In genomic region chr5:133957591-133957990, GRCh38 we compare ENCODE assay signal across 10 cellular contexts. TPM values are rescaled to one million over a fixed set of nuclear protein-coding genes. Genes with fewer than 3 reads are reported as not detected.
DNase-seq lines count a peak whose midpoint lies in the region; ATAC-seq and TF ChIP-seq lines count a peak whose summit lies in the region.
"Had no signal": no experiment of that assay in that cellular context is flagged by ENCODE, and none has a peak within 500 bp of the region (broad histone marks: within the 10 kb centered on the region; RNA-seq: fewer than 3 reads in every experiment).

No MANE protein-coding gene starts in this region.

- no peaks in the 10 kb centered on the region for H3K9me2 ChIP-seq in Karpas-422 (replicated peaks; ENCODE audit: insufficient read depth, low read length)

- no peak overlapping the region for H3K4me2 ChIP-seq in Karpas-422 (ENCODE audit: low read depth, low read length, poor library complexity, severe bottlenecking)

- no peak for TF ChIP-seq CTCF in stomach (IDR thresholded peaks at IDR 0.05)

- intact Hi-C loops in Right ventricle myocardium inferior (cut with DNase I), result no loop called here
- intact Hi-C loops in stomach (cut with DNase I; ENCODE audit: low total_unique reads), result no loop called here

- no peaks in the 10 kb centered on the region for H3K9me3 Mint-ChIP-seq in activated T-cell treated with anti-CD3 and anti-CD28 coated beads, Interleukin-2, amount 50 U/mL, for 72 hours
- no peaks in the 10 kb centered on the region for H3K9me3 Mint-ChIP-seq in activated T-cell treated with anti-CD3 and anti-CD28 coated beads, Interleukin-2, amount 50 U/mL, for 4 hours
- no peaks in the 10 kb centered on the region for H3K9me3 Mint-ChIP-seq in stimulated activated memory B cell treated with anti-CD40 and anti-IgM and Interleukin-4, amounts not matched to agents 10 μg/mL and 1 μg/mL and 100 μg/mL, for 72 hours

- H3K4me3 ChIP-seq in Karpas-422 (ENCODE audit: low read length) (no peak overlapping the region), stomach (no peak overlapping the region)
- H3K4me3 ChIP-seq: tibial nerve had no signal

- 0 out of 2 replicates have a peak overlapping the region, but pooled peaks have one; percentile 13 for H3K27ac ChIP-seq in Karpas-422 (ENCODE audit: low read length)
- no peak overlapping the region for H3K27ac ChIP-seq in stomach
- H3K27ac ChIP-seq: tibial nerve had no signal

- H3K36me3 ChIP-seq in Karpas-422 (ENCODE audit: insufficient read depth, low read length) (peaks cover 24% of the 10 kb centered on the region; the same call in 1 of the 2 replicates), stomach (peaks cover 14 to 62% (median 58%) of the 10 kb centered on the region in 4 donors)

- TF ChIP-seq POLR2A in stomach (IDR thresholded peaks at IDR 0.05), result no peak

- ATAC-seq in activated T-cell treated with anti-CD3 and anti-CD28 coated beads, Interleukin-2, amount 50 U/mL, for 72 hours (replicated peaks in 1 of 2), result no peak
- no peak for ATAC-seq in activated T-cell treated with anti-CD3 and anti-CD28 coated beads, Interleukin-2, amount 50 U/mL, for 4 hours
- ATAC-seq in GM21737 (IDR thresholded peaks at IDR 0.05; ENCODE audit: unreplicated experiment) (peak; percentile 68), Right ventricle myocardium inferior (no peak)
- peak; percentile 85 for ATAC-seq in stimulated activated memory B cell treated with anti-CD40 and anti-IgM and Interleukin-4, amounts not matched to agents 10 μg/mL and 1 μg/mL and 100 μg/mL, for 72 hours

- H3K27ac Mint-ChIP-seq in activated T-cell treated with anti-CD3 and anti-CD28 coated beads, Interleukin-2, amount 50 U/mL, for 72 hours, result peak overlapping the region; percentile 92
- H3K27ac Mint-ChIP-seq in stimulated activated memory B cell treated with anti-CD40 and anti-IgM and Interleukin-4, amounts not matched to agents 10 μg/mL and 1 μg/mL and 100 μg/mL, for 72 hours, result peak overlapping the region; percentile 73

- H3K27me3 ChIP-seq in Karpas-422 (ENCODE audit: low read length), result no peaks in the 10 kb centered on the region
- H3K27me3 ChIP-seq in stomach, result no peaks in the 10 kb centered on the region
- H3K27me3 ChIP-seq: tibial nerve had no signal

- H3K4me1 ChIP-seq in Karpas-422 (ENCODE audit: low read length) (peaks cover 23% of the 10 kb centered on the region), stomach (peaks cover 0 to 25% (median 8%) of the 10 kb centered on the region in 4 donors)

- H3K27me3 Mint-ChIP-seq in activated T-cell treated with anti-CD3 and anti-CD28 coated beads, Interleukin-2, amount 50 U/mL, for 72 hours (ENCODE audit: low read depth), result no peaks in the 10 kb centered on the region
- no peaks in the 10 kb centered on the region for H3K27me3 Mint-ChIP-seq in activated T-cell treated with anti-CD3 and anti-CD28 coated beads, Interleukin-2, amount 50 U/mL, for 4 hours (ENCODE audit: low read depth)
- H3K27me3 Mint-ChIP-seq in stimulated activated memory B cell treated with anti-CD40 and anti-IgM and Interleukin-4, amounts not matched to agents 10 μg/mL and 1 μg/mL and 100 μg/mL, for 72 hours, result no peaks in the 10 kb centered on the region

- no peak overlapping the region for H2AFZ ChIP-seq in Karpas-422 (ENCODE audit: low read length)

- H4K20me1 ChIP-seq in Karpas-422 (ENCODE audit: insufficient read depth, low read depth, low read length), result no peaks in the 10 kb centered on the region

- H3K36me3 Mint-ChIP-seq in activated T-cell treated with anti-CD3 and anti-CD28 coated beads, Interleukin-2, amount 50 U/mL, for 72 hours (ENCODE audit: insufficient read depth in 2 of 2), result peaks cover 4 to 12% of the 10 kb centered on the region in 2 donors
- H3K36me3 Mint-ChIP-seq in activated T-cell treated with anti-CD3 and anti-CD28 coated beads, Interleukin-2, amount 50 U/mL, for 4 hours (ENCODE audit: insufficient read depth), result peaks cover 20% of the 10 kb centered on the region
- H3K36me3 Mint-ChIP-seq in stimulated activated memory B cell treated with anti-CD40 and anti-IgM and Interleukin-4, amounts not matched to agents 10 μg/mL and 1 μg/mL and 100 μg/mL, for 72 hours, result peaks cover 33% of the 10 kb centered on the region

- H3K4me1 Mint-ChIP-seq in activated T-cell treated with anti-CD3 and anti-CD28 coated beads, Interleukin-2, amount 50 U/mL, for 72 hours (ENCODE audit: low read depth), result peaks cover 37% of the 10 kb centered on the region
- H3K4me1 Mint-ChIP-seq in activated T-cell treated with anti-CD3 and anti-CD28 coated beads, Interleukin-2, amount 50 U/mL, for 4 hours (ENCODE audit: low read depth), result peaks cover 25% of the 10 kb centered on the region
- H3K4me1 Mint-ChIP-seq in stimulated activated memory B cell treated with anti-CD40 and anti-IgM and Interleukin-4, amounts not matched to agents 10 μg/mL and 1 μg/mL and 100 μg/mL, for 72 hours, result peaks cover 33% of the 10 kb centered on the region

- peaks cover 26% of the 10 kb centered on the region for H3K79me2 ChIP-seq in Karpas-422 (ENCODE audit: low read length)

- DNase-seq in activated T-cell treated with anti-CD3 and anti-CD28 coated beads, Interleukin-2, amount 50 U/mL, for 72 hours, result no peak
- no peak for DNase-seq in activated T-cell treated with anti-CD3 and anti-CD28 coated beads, Interleukin-2, amount 50 U/mL, for 4 hours
- no peak for DNase-seq in Karpas-422
- no peak for DNase-seq in Right ventricle myocardium inferior (ENCODE audit: missing footprints)
- DNase-seq in stomach, result no peak
- DNase-seq in COLO829 (ENCODE audit: low spot score), result no peak
- DNase-seq: amniotic stem cell had no signal

- H3K9me3 ChIP-seq in Karpas-422 (ENCODE audit: low read length) (no peaks in the 10 kb centered on the region), stomach (no peaks in the 10 kb centered on the region)
- H3K9me3 ChIP-seq: tibial nerve had no signal

- 63 to 81% (median 76%) methylated on average over 1 of the region's 1 CpG for WGBS in stomach, 5 donors

- no peak overlapping the region for H3K9ac ChIP-seq in Karpas-422 (ENCODE audit: low read length)

- H3K4me3 Mint-ChIP-seq in activated T-cell treated with anti-CD3 and anti-CD28 coated beads, Interleukin-2, amount 50 U/mL, for 72 hours, result peak overlapping the region in 1 of 2 donors; percentile 62
- H3K4me3 Mint-ChIP-seq in activated T-cell treated with anti-CD3 and anti-CD28 coated beads, Interleukin-2, amount 50 U/mL, for 4 hours, result no peak overlapping the region
- H3K4me3 Mint-ChIP-seq in stimulated activated memory B cell treated with anti-CD40 and anti-IgM and Interleukin-4, amounts not matched to agents 10 μg/mL and 1 μg/mL and 100 μg/mL, for 72 hours, result no peak overlapping the region

- TF ChIP-seq EP300 in stomach (IDR thresholded peaks at IDR 0.05), result no peak

RNA-seq across cellular contexts. Expression of gene C5orf15, which starts 10.8 kb away (rescaled TPM):
- 10 to 100 TPM; 21.8 to 22.8 TPM for total RNA-seq in activated T-cell treated with anti-CD3 and anti-CD28 coated beads, Interleukin-2, amount 50 U/mL, for 72 hours
- total RNA-seq in activated T-cell treated with anti-CD3 and anti-CD28 coated beads, Interleukin-2, amount 50 U/mL, for 4 hours, result 10 to 100 TPM; 26.0 to 31.2 (median 28.6) TPM
- 20.5 and 57.4 TPM in 2 replicates for total RNA-seq in Karpas-422 (2014; rRNA removed; shearing (Covaris generic); ENCODE audit: low replicate concordance)
- 34.1 TPM for total RNA-seq in Right ventricle myocardium inferior
- total RNA-seq in stomach, result 10 to 100 TPM in 4 of 5 donors, 1 to 10 TPM in 1; 2.9 to 77.8 (median 31.2) TPM
- 10 to 100 TPM; 16.9 to 18.2 (median 17.7) TPM for polyA plus RNA-seq in stomach

RNA-seq across cellular contexts. Expression of gene VDAC1, which starts 47.2 kb away (rescaled TPM):
- 100 to 1,000 TPM; 252 to 258 TPM for total RNA-seq in activated T-cell treated with anti-CD3 and anti-CD28 coated beads, Interleukin-2, amount 50 U/mL, for 72 hours
- 100 to 1,000 TPM; 390 to 444 (median 392) TPM for total RNA-seq in activated T-cell treated with anti-CD3 and anti-CD28 coated beads, Interleukin-2, amount 50 U/mL, for 4 hours
- total RNA-seq in Karpas-422 (2014; rRNA removed; shearing (Covaris generic); ENCODE audit: low replicate concordance), result 218 and 303 TPM in 2 replicates
- total RNA-seq in Right ventricle myocardium inferior (458 TPM), stomach (100 to 1,000 TPM in 3 of 5 donors, 10 to 100 TPM in 2; 55.8 to 307 (median 125) TPM)
- 100 to 1,000 TPM; 134 to 267 (median 183) TPM for polyA plus RNA-seq in stomach

Comparison
In these comparisons a context has a peak if more than half of its experiments do, and no peak if none do; other contexts are left out.
1. ATAC-seq: peak in GM21737 (single experiment) and stimulated activated memory B cell treated with anti-CD40 and anti-IgM and Interleukin-4, amounts not matched to agents 10 μg/mL and 1 μg/mL and 100 μg/mL, for 72 hours (single experiment); none in activated T-cell treated with anti-CD3 and anti-CD28 coated beads, Interleukin-2, amount 50 U/mL, for 72 hours (0 of 2), activated T-cell treated with anti-CD3 and anti-CD28 coated beads, Interleukin-2, amount 50 U/mL, for 4 hours (0 of 2) and Right ventricle myocardium inferior (single experiment).